Comparison of ENCODE assay signal across 14 cellular contexts in genomic region chr20:44745122-44745521, GRCh38. TPM values are rescaled to one million over a fixed set of nuclear protein-coding genes. Genes with fewer than 3 reads are reported as not detected.
A peak's percentile ranks its signal among the peaks of the same experiment; 100 is the strongest.
DNase-seq lines count a peak whose midpoint lies in the region; ATAC-seq and TF ChIP-seq lines count a peak whose summit lies in the region.
"Had no signal": no experiment of that assay in that cellular context is flagged by ENCODE, and none has a peak within 500 bp of the region (broad histone marks: within the 10 kb centered on the region; RNA-seq: fewer than 3 reads in every experiment).

No MANE protein-coding gene starts in this region.

- peaks cover 0 to 32% (median 9%) of the 10 kb centered on the region in 4 donors for H3K4me1 ChIP-seq in tibial nerve

- no peaks in the 10 kb centered on the region for H3K36me3 ChIP-seq in tibial nerve
- H3K36me3 ChIP-seq: HAP-1 had no signal

- TF ChIP-seq CTCF in tibial nerve (IDR thresholded peaks at IDR 0.05): no peak

- no peak for ATAC-seq in activated T-cell treated with anti-CD3 and anti-CD28 coated beads, Interleukin-2, amount 50 U/mL, for 72 hours (replicated peaks in 1 of 2)
- ATAC-seq in HG03135 (IDR thresholded peaks at IDR 0.05; ENCODE audit: unreplicated experiment) (no peak), GM21423 (IDR thresholded peaks at IDR 0.05; ENCODE audit: unreplicated experiment) (no peak)

- peaks cover 0 to 9% of the 10 kb centered on the region in 2 donors for H3K27me3 ChIP-seq in tibial nerve

- no peak for TF ChIP-seq POLR2A in tibial nerve (IDR thresholded peaks at IDR 0.05)

- WGBS in tibial nerve, 2 donors: 21 to 26% methylated on average over 4 of the region's 4 CpGs

- H3K27me3 Mint-ChIP-seq in activated T-cell treated with anti-CD3 and anti-CD28 coated beads, Interleukin-2, amount 50 U/mL, for 72 hours (ENCODE audit: low read depth): peaks cover 53% of the 10 kb centered on the region
- peaks cover 38% of the 10 kb centered on the region for H3K27me3 Mint-ChIP-seq in activated T-helper 2 cell treated with anti-CD3 and anti-CD28 coated beads, Interferon-gamma antibody, Interleukin-2, Interleukin-4, amounts not matched to agents 10 μg/mL and 5 μg/mL and 100 μg/mL, durations not matched to agents 14 hours and 24 hours and 36 hours (ENCODE audit: low read depth)
- H3K27me3 Mint-ChIP-seq in immature natural killer cell (ENCODE audit: low read depth in 3 of 3): peaks cover 14 to 16% (median 16%) of the 10 kb centered on the region in 3 donors

- no peak for DNase-seq in activated T-cell treated with anti-CD3 and anti-CD28 coated beads, Interleukin-2, amount 50 U/mL, for 72 hours
- DNase-seq in activated T-cell treated with anti-CD3 and anti-CD28 coated beads for 4 hours (no peak), immature natural killer cell (no peak), tibial nerve (ENCODE audit: low spot score in 2 of 2) (no peak), GM19240 (ENCODE audit: insufficient read length, low spot score) (no peak)
- no peak for DNase-seq in activated T-helper 2 cell treated with anti-CD3 and anti-CD28 coated beads, Interferon-gamma antibody, Interleukin-2, Interleukin-4, amounts not matched to agents 10 μg/mL and 5 μg/mL and 100 μg/mL, durations not matched to agents 14 hours and 24 hours and 36 hours (ENCODE audit: low spot score)
- DNase-seq: NCI-H748 treated with DMSO at 0.1 percent for 48 hours, SHP77 treated with DMSO at 0.1 percent for 48 hours, trophoblast cell had no signal

- peaks cover 0 to 1% of the 10 kb centered on the region in 2 donors for H3K36me3 Mint-ChIP-seq in activated T-cell treated with anti-CD3 and anti-CD28 coated beads, Interleukin-2, amount 50 U/mL, for 72 hours (ENCODE audit: insufficient read depth in 2 of 2)
- no peaks in the 10 kb centered on the region for H3K36me3 Mint-ChIP-seq in activated T-helper 2 cell treated with anti-CD3 and anti-CD28 coated beads, Interferon-gamma antibody, Interleukin-2, Interleukin-4, amounts not matched to agents 10 μg/mL and 5 μg/mL and 100 μg/mL, durations not matched to agents 14 hours and 24 hours and 36 hours (ENCODE audit: low read depth)
- H3K36me3 Mint-ChIP-seq in immature natural killer cell: no peaks in the 10 kb centered on the region

- peak overlapping the region in 3 of 4 donors; percentile 38 to 81 (median 65) for H3K27ac ChIP-seq in tibial nerve

- no peak overlapping the region for H3K27ac Mint-ChIP-seq in activated T-cell treated with anti-CD3 and anti-CD28 coated beads, Interleukin-2, amount 50 U/mL, for 72 hours
- H3K27ac Mint-ChIP-seq in activated T-helper 2 cell treated with anti-CD3 and anti-CD28 coated beads, Interferon-gamma antibody, Interleukin-2, Interleukin-4, amounts not matched to agents 10 μg/mL and 5 μg/mL and 100 μg/mL, durations not matched to agents 14 hours and 24 hours and 36 hours: no peak overlapping the region
- H3K27ac Mint-ChIP-seq in immature natural killer cell: no peak overlapping the region
- H3K27ac Mint-ChIP-seq: activated T-cell treated with anti-CD3 and anti-CD28 coated beads, Interleukin-2, amount 50 U/mL, for 24 hours had no signal

- H3K9me3 Mint-ChIP-seq in activated T-cell treated with anti-CD3 and anti-CD28 coated beads, Interleukin-2, amount 50 U/mL, for 72 hours: no peaks in the 10 kb centered on the region
- no peaks in the 10 kb centered on the region for H3K9me3 Mint-ChIP-seq in activated T-helper 2 cell treated with anti-CD3 and anti-CD28 coated beads, Interferon-gamma antibody, Interleukin-2, Interleukin-4, amounts not matched to agents 10 μg/mL and 5 μg/mL and 100 μg/mL, durations not matched to agents 14 hours and 24 hours and 36 hours
- H3K9me3 Mint-ChIP-seq in immature natural killer cell: no peaks in the 10 kb centered on the region
- H3K9me3 Mint-ChIP-seq: activated T-cell treated with anti-CD3 and anti-CD28 coated beads, Interleukin-2, amount 50 U/mL, for 24 hours had no signal

- H3K9me3 ChIP-seq in tibial nerve: no peaks in the 10 kb centered on the region
- H3K9me3 ChIP-seq: HAP-1, mucosa of descending colon had no signal

- intact Hi-C loops in activated T-helper 2 cell treated with anti-CD3 and anti-CD28 coated beads, Interferon-gamma antibody, Interleukin-2, Interleukin-4, amounts not matched to agents 10 μg/mL and 5 μg/mL and 100 μg/mL, durations not matched to agents 14 hours and 24 hours and 36 hours (cut with micrococcal nuclease): no loop called here

- peak overlapping the region; percentile 69 to 72 for H3K4me3 Mint-ChIP-seq in activated T-cell treated with anti-CD3 and anti-CD28 coated beads, Interleukin-2, amount 50 U/mL, for 72 hours
- H3K4me3 Mint-ChIP-seq in activated T-helper 2 cell treated with anti-CD3 and anti-CD28 coated beads, Interferon-gamma antibody, Interleukin-2, Interleukin-4, amounts not matched to agents 10 μg/mL and 5 μg/mL and 100 μg/mL, durations not matched to agents 14 hours and 24 hours and 36 hours (ENCODE audit: low read depth): peak overlapping the region; percentile 62
- H3K4me3 Mint-ChIP-seq in immature natural killer cell: peak overlapping the region; percentile 41 to 89 (median 69)

- H3K4me3 ChIP-seq in tibial nerve: peak overlapping the region in 3 of 4 donors; percentile 53 to 69 (median 57)
- H3K4me3 ChIP-seq: mucosa of descending colon had no signal

- H3K4me1 Mint-ChIP-seq in activated T-cell treated with anti-CD3 and anti-CD28 coated beads, Interleukin-2, amount 50 U/mL, for 72 hours (ENCODE audit: low read depth): peaks cover 15% of the 10 kb centered on the region
- peaks cover 3% of the 10 kb centered on the region for H3K4me1 Mint-ChIP-seq in activated T-helper 2 cell treated with anti-CD3 and anti-CD28 coated beads, Interferon-gamma antibody, Interleukin-2, Interleukin-4, amounts not matched to agents 10 μg/mL and 5 μg/mL and 100 μg/mL, durations not matched to agents 14 hours and 24 hours and 36 hours (ENCODE audit: low read depth)
- peaks cover 10 to 13% of the 10 kb centered on the region in 2 donors for H3K4me1 Mint-ChIP-seq in immature natural killer cell

- no peak for TF ChIP-seq EP300 in tibial nerve (IDR thresholded peaks at IDR 0.05)

RNA-seq across cellular contexts. Expression of gene KCNK15, which starts 0.5 kb away (rescaled TPM):
- total RNA-seq in activated T-cell treated with anti-CD3 and anti-CD28 coated beads, Interleukin-2, amount 50 U/mL, for 72 hours: under 1 TPM; 0.48 to 0.63 TPM
- 0.16 and 0.34 TPM in 2 replicates for total RNA-seq in activated T-helper 2 cell treated with anti-CD3 and anti-CD28 coated beads, Interferon-gamma antibody, Interleukin-2, Interleukin-4, amounts not matched to agents 10 μg/mL and 5 μg/mL and 100 μg/mL, durations not matched to agents 14 hours and 24 hours and 36 hours
- not detected for polyA plus RNA-seq in immature natural killer cell
- total RNA-seq in tibial nerve: 1 to 10 TPM in 3 of 4 donors, under 1 TPM in 1; 0.87 to 6.0 (median 1.5) TPM

RNA-seq across cellular contexts. Expression of gene CCN5, which starts 30.0 kb away (rescaled TPM):
- not detected for total RNA-seq in activated T-cell treated with anti-CD3 and anti-CD28 coated beads, Interleukin-2, amount 50 U/mL, for 72 hours
- total RNA-seq in activated T-helper 2 cell treated with anti-CD3 and anti-CD28 coated beads, Interferon-gamma antibody, Interleukin-2, Interleukin-4, amounts not matched to agents 10 μg/mL and 5 μg/mL and 100 μg/mL, durations not matched to agents 14 hours and 24 hours and 36 hours: not detected in 2 replicates
- polyA plus RNA-seq in immature natural killer cell: not detected
- 1,000 to 10,000 TPM in 1 of 4 donors, 100 to 1,000 TPM in 2, 10 to 100 TPM in 1; 84.0 to 1,826 (median 378) TPM for total RNA-seq in tibial nerve

Comparison
In these comparisons a context has a peak if more than half of its experiments do, and no peak if none do; other contexts are left out.
1. RNA of gene CCN5, which starts 30.0 kb away (total RNA-seq): 84.0 to 1,826 TPM in tibial nerve; not detected in activated T-cell treated with anti-CD3 and anti-CD28 coated beads, Interleukin-2, amount 50 U/mL, for 72 hours and not detected in activated T-helper 2 cell treated with anti-CD3 and anti-CD28 coated beads, Interferon-gamma antibody, Interleukin-2, Interleukin-4, amounts not matched to agents 10 μg/mL and 5 μg/mL and 100 μg/mL, durations not matched to agents 14 hours and 24 hours and 36 hours; every median in the first group is over 10 times any median in the second.
2. Peak in every context shown above with its lines, with median percentiles within 50 percentile points of each other: H3K4me3 Mint-ChIP-seq.